ENCODE assay signal across 8 cellular contexts in genomic region chr1:10796029-10796944, GRCh38. TPM values are rescaled to one million over a fixed set of nuclear protein-coding genes. Genes with fewer than 3 reads are reported as not detected.
DNase-seq lines count a peak whose midpoint lies in the region; ATAC-seq and TF ChIP-seq lines count a peak whose summit lies in the region.
"Had no signal": no experiment of that assay in that cellular context is flagged by ENCODE, and none has a peak within 500 bp of the region (broad histone marks: within the 10 kb centered on the region; RNA-seq: fewer than 3 reads in every experiment).

Gene CASZ1, minus strand, starts transcription at chr1:10796646. Its CDS starts 102,757 bp downstream, at chr1:10693889.

- H3K36me3 ChIP-seq in neural progenitor cell, result no peaks in the 10 kb centered on the region

- peaks cover 55% of the 10 kb centered on the region for H3K4me1 ChIP-seq in neural progenitor cell

- H3K4me2 ChIP-seq in neural progenitor cell, result peak within 1 kb of the TSS; percentile 97

- H2AFZ ChIP-seq in neural progenitor cell (replicated peaks), result peak within 1 kb of the TSS; percentile 83

- H3K4me1 Mint-ChIP-seq in activated T-helper 17 cell treated with anti-CD3 and anti-CD28 coated beads, Interleukin-2, amount 50 U/mL, for 72 hours, result no peaks in the 10 kb centered on the region
- peaks cover 40% of the 10 kb centered on the region for H3K4me1 Mint-ChIP-seq in neural progenitor cell

- ATAC-seq in activated T-helper 17 cell treated with anti-CD3 and anti-CD28 coated beads, Interleukin-2, amount 50 U/mL, for 72 hours (replicated peaks), result no peak
- ATAC-seq in activated CD4-positive, CD25-positive, alpha-beta regulatory T cell treated with anti-CD3 and anti-CD28 coated beads, Interleukin-2, amount 50 U/mL, for 24 hours, result no peak

- peaks cover 56% of the 10 kb centered on the region for H3F3A ChIP-seq in neural progenitor cell (ENCODE audit: low read depth)

- H3K4me3 ChIP-seq in neural progenitor cell, result peak within 1 kb of the TSS; percentile 91

- peak; percentile 48 for DNase-seq in GM13976 (ENCODE audit: low spot score)
- DNase-seq in NCI-H2081 treated with DMSO at 0.1 percent for 48 hours (lab: John Stamatoyannopoulos, UW), result peak; percentile 50
- peak; percentile 86 for DNase-seq in glomerular visceral epithelial cell (ENCODE audit: extremely low spot score)
- DNase-seq in neural progenitor cell (ENCODE audit: low spot score), result peak; percentile 95
- DNase-seq in NOMO-1 treated with DMSO at 0.1 percent for 48 hours (lab: John Stamatoyannopoulos, UW; ENCODE audit: unreplicated experiment), result no peak

- H3K27me3 Mint-ChIP-seq in activated T-helper 17 cell treated with anti-CD3 and anti-CD28 coated beads, Interleukin-2, amount 50 U/mL, for 72 hours, result peaks cover 50% of the 10 kb centered on the region
- H3K27me3 Mint-ChIP-seq in neural progenitor cell (ENCODE audit: insufficient read depth, low read depth), result peaks cover 34% of the 10 kb centered on the region

- no peak within 1 kb of the TSS for H3K27ac ChIP-seq in neural progenitor cell

- H3K27ac Mint-ChIP-seq in activated T-helper 17 cell treated with anti-CD3 and anti-CD28 coated beads, Interleukin-2, amount 50 U/mL, for 72 hours, result no peak within 1 kb of the TSS
- peak within 1 kb of the TSS; percentile 37 for H3K27ac Mint-ChIP-seq in neural progenitor cell
- H3K27ac Mint-ChIP-seq: activated naive CD4-positive, alpha-beta T cell treated with anti-CD3 and anti-CD28 coated beads, Interleukin-2, amount 50 U/mL, for 24 hours had no signal

- H3K9me3 ChIP-seq in neural progenitor cell (ENCODE audit: low read depth), result no peaks in the 10 kb centered on the region

- no peaks in the 10 kb centered on the region for H3K36me3 Mint-ChIP-seq in activated T-helper 17 cell treated with anti-CD3 and anti-CD28 coated beads, Interleukin-2, amount 50 U/mL, for 72 hours (ENCODE audit: low read depth)
- no peaks in the 10 kb centered on the region for H3K36me3 Mint-ChIP-seq in neural progenitor cell
- H3K36me3 Mint-ChIP-seq: activated naive CD4-positive, alpha-beta T cell treated with anti-CD3 and anti-CD28 coated beads, Interleukin-2, amount 50 U/mL, for 24 hours had no signal

- peaks cover 42% of the 10 kb centered on the region for H3K27me3 ChIP-seq in neural progenitor cell

- H3K4me3 Mint-ChIP-seq in activated T-helper 17 cell treated with anti-CD3 and anti-CD28 coated beads, Interleukin-2, amount 50 U/mL, for 72 hours, result peak within 1 kb of the TSS; percentile 18
- peak within 1 kb of the TSS; percentile 96 for H3K4me3 Mint-ChIP-seq in neural progenitor cell

- H3K9me3 Mint-ChIP-seq in activated T-helper 17 cell treated with anti-CD3 and anti-CD28 coated beads, Interleukin-2, amount 50 U/mL, for 72 hours, result no peaks in the 10 kb centered on the region
- H3K9me3 Mint-ChIP-seq in neural progenitor cell, result peaks cover 2% of the 10 kb centered on the region
- H3K9me3 Mint-ChIP-seq: activated naive CD4-positive, alpha-beta T cell treated with anti-CD3 and anti-CD28 coated beads, Interleukin-2, amount 50 U/mL, for 24 hours had no signal

- TF ChIP-seq CTCF in GM13976 (IDR thresholded peaks at IDR 0.05; ENCODE audit: borderline replicate concordance, control extremely low read depth, extremely low read depth, insufficient read depth, missing control alignments), result no peak
- TF ChIP-seq CTCF in neural progenitor cell (IDR thresholded peaks at IDR 0.05), result no peak

- in situ Hi-C loops in GM13976 (cut with MboI; ENCODE audit: low sequenced_read_pairs, unreplicated experiment), result no loop called here

- H3K79me2 ChIP-seq in neural progenitor cell (ENCODE audit: low read depth), result peaks cover 14% of the 10 kb centered on the region

- H4K20me1 ChIP-seq in neural progenitor cell (ENCODE audit: low read depth), result peaks cover 42% of the 10 kb centered on the region

- no peak within 1 kb of the TSS for H3K9ac ChIP-seq in neural progenitor cell

RNA-seq across cellular contexts. Expression of gene CASZ1, which starts in this region (rescaled TPM):
- total RNA-seq in activated T-helper 17 cell treated with anti-CD3 and anti-CD28 coated beads, Interleukin-2, amount 50 U/mL, for 72 hours, result 1 to 10 TPM; 2.6 to 4.3 TPM
- 3.4 and 10.1 TPM in 2 replicates for total RNA-seq in neural progenitor cell (ENCODE audit: low replicate concordance)
